Comparison of ENCODE assay signal across 20 cellular contexts in the genomic region with DNA sequence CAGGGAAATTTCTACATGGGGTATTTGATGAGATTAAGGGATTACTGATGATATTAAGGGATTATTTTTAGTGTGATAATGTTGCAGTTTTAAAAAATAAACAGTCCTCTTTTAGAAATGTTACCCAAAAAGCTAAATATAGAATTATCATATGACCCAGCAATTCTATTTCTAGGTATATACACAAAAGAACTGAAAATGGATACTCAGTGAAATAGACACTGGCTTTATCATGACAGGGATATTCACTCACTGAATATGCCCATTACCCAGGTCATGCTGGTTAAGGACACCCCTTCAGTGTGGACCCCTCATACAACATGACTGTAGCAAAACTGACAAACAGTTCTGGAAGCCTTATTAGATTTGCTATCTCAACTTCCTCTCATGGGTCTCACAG. TPM values are rescaled to one million over a fixed set of nuclear protein-coding genes. Genes with fewer than 3 reads are reported as not detected.
"Had no signal": no experiment of that assay in that cellular context is flagged by ENCODE, and none has a peak within 500 bp of the region (broad histone marks: within the 10 kb centered on the region; RNA-seq: fewer than 3 reads in every experiment).

No MANE protein-coding gene starts in this region.

- ATAC-seq: effector memory CD8-positive, alpha-beta T cell; right lobe of liver; T-helper 17 cell had no signal

- FAIRE-seq: TTC549 had no signal

- H3K27me3 ChIP-seq: brain microvascular endothelial cell, hepatocyte, right lobe of liver had no signal

- H3K4me1 ChIP-seq: right lobe of liver had no signal

- H3K4me2 ChIP-seq: hepatocyte had no signal

- H3K27ac ChIP-seq: brain microvascular endothelial cell, hepatocyte, right lobe of liver, thoracic aorta had no signal

- H3K9me3 ChIP-seq: right lobe of liver, thoracic aorta had no signal

- H2AFZ ChIP-seq: hepatocyte had no signal

- H3K36me3 ChIP-seq: brain microvascular endothelial cell had no signal

- H3K4me3 ChIP-seq: hepatocyte, right lobe of liver, thoracic aorta had no signal

- DNase-seq: activated CD4-positive, alpha-beta T cell treated with anti-CD3 and anti-CD28 coated beads, Interleukin-2, amount 50 U/mL, for 1 hour; activated CD8-positive, alpha-beta memory T cell treated with anti-CD3 and anti-CD28 coated beads for 24 hours; activated naive CD4-positive, alpha-beta T cell; activated naive CD8-positive, alpha-beta T cell treated with anti-CD3 and anti-CD28 coated beads, Interleukin-2, amount 10 ng/mL, durations not matched to agents 7 days and 5 days; anterior cingulate cortex; brain microvascular endothelial cell; effector memory CD8-positive, alpha-beta T cell; mesendoderm; right lobe of liver; stimulated activated CD4-positive, alpha-beta T cell treated with anti-CD3 and anti-CD28 coated beads, Interleukin-1b, Interleukin-23, amount 100 ng/mL, for 48 hours; T-helper 17 cell had no signal

RNA-seq across cellular contexts. Expression of gene HTR3B, which starts 57.0 kb away (rescaled TPM):
- total RNA-seq: activated naive CD8-positive, alpha-beta T cell treated with anti-CD3 and anti-CD28 coated beads, Interleukin-2, amount 10 ng/mL, durations not matched to agents 7 days and 5 days; epithelial cell of proximal tubule; glomerular endothelial cell; liver; osteocyte; pulmonary artery endothelial cell; right lobe of liver; T-helper 17 cell; thoracic aorta; ureter had no signal
- polyA plus RNA-seq: liver had no signal
